In genomic region chr7:627661-628027, GRCh38 we compare ENCODE assay signal across 31 cellular contexts.
"Had no signal": no experiment of that assay in that cellular context is flagged by ENCODE, and none has a peak within 500 bp of the region (broad histone marks: within the 10 kb centered on the region; RNA-seq: fewer than 3 reads in every experiment).

No MANE protein-coding gene starts in this region.

- H3K4me3 ChIP-seq: adrenal gland, body of pancreas, colonic mucosa, dorsolateral prefrontal cortex had no signal

- H3K27me3 Mint-ChIP-seq: activated CD4-positive, alpha-beta memory T cell treated with anti-CD3 and anti-CD28 coated beads for 36 hours; activated CD4-positive, alpha-beta T cell treated with anti-CD3 and anti-CD28 coated beads for 36 hours; activated CD4-positive, alpha-beta T cell treated with anti-CD3 and anti-CD28 coated beads, Interleukin-2, amount 10 ng/mL, durations not matched to agents 24 days and 14 days; activated CD8-positive, alpha-beta memory T cell treated with anti-CD3 and anti-CD28 coated beads, Interleukin-2, amount 10 ng/mL, durations not matched to agents 7 days and 5 days; activated naive CD4-positive, alpha-beta T cell treated with anti-CD3 and anti-CD28 coated beads, Interleukin-2, amount 50 U/mL, for 24 hours; activated naive CD8-positive, alpha-beta T cell treated with anti-CD3 and anti-CD28 coated beads for 36 hours; activated naive CD8-positive, alpha-beta T cell treated with anti-CD3 and anti-CD28 coated beads, Interleukin-2, amount 50 U/mL, for 24 hours; T-cell had no signal

- H3K4me1 ChIP-seq: adrenal gland, body of pancreas, colonic mucosa had no signal

- H3K36me3 ChIP-seq: adrenal gland, colonic mucosa had no signal

- DNase-seq: activated CD4-positive, alpha-beta memory T cell treated with anti-CD3 and anti-CD28 coated beads for 36 hours; activated CD4-positive, alpha-beta T cell treated with anti-CD3 and anti-CD28 coated beads for 36 hours; activated CD4-positive, alpha-beta T cell treated with anti-CD3 and anti-CD28 coated beads, Interleukin-2, amount 10 ng/mL, durations not matched to agents 24 days and 14 days; activated CD4-positive, CD25-positive, alpha-beta regulatory T cell; activated CD4-positive, CD25-positive, alpha-beta regulatory T cell treated with anti-CD3 and anti-CD28 coated beads, Interleukin-2, amount 50 U/mL, for 72 hours; activated CD8-positive, alpha-beta memory T cell treated with anti-CD3 and anti-CD28 coated beads, Interleukin-2, amount 10 ng/mL, durations not matched to agents 7 days and 5 days; activated CD8-positive, alpha-beta memory T cell treated with anti-CD3 and anti-CD28 coated beads, Interleukin-2, amount 50 U/mL, for 4 hours; activated CD8-positive, alpha-beta T cell treated with anti-CD3 and anti-CD28 coated beads, Interleukin-2, amount 10 ng/mL, durations not matched to agents 7 days and 5 days; activated effector memory CD4-positive, alpha-beta T cell treated with anti-CD3 and anti-CD28 coated beads, Interleukin-2, amount 50 U/mL, for 16 hours; activated naive CD4-positive, alpha-beta T cell treated with anti-CD3 and anti-CD28 coated beads for 36 hours; activated naive CD8-positive, alpha-beta T cell treated with anti-CD3 and anti-CD28 coated beads for 36 hours; activated naive CD8-positive, alpha-beta T cell treated with anti-CD3 and anti-CD28 coated beads, Interleukin-2, amount 50 U/mL, for 24 hours; activated T-cell treated with anti-CD3 and anti-CD28 coated beads, Interleukin-2, amount 50 U/mL, for 1 hour; activated T-cell treated with anti-CD3 and anti-CD28 coated beads, Interleukin-2, amount 50 U/mL, for 48 hours; adrenal gland; amygdala; body of pancreas; caudate nucleus; cerebellar nuclear complex; colonic mucosa; effector memory CD4-positive, alpha-beta T cell; endodermal cell; foreskin fibroblast; T-cell; T1000 had no signal

- H3K4me3 Mint-ChIP-seq: activated CD4-positive, alpha-beta memory T cell treated with anti-CD3 and anti-CD28 coated beads for 36 hours; activated CD4-positive, alpha-beta T cell treated with anti-CD3 and anti-CD28 coated beads for 36 hours; activated CD4-positive, alpha-beta T cell treated with anti-CD3 and anti-CD28 coated beads, Interleukin-2, amount 10 ng/mL, durations not matched to agents 24 days and 14 days; activated CD8-positive, alpha-beta memory T cell treated with anti-CD3 and anti-CD28 coated beads, Interleukin-2, amount 10 ng/mL, durations not matched to agents 7 days and 5 days; activated CD8-positive, alpha-beta T cell treated with anti-CD3 and anti-CD28 coated beads, Interleukin-2, amount 10 ng/mL, durations not matched to agents 7 days and 5 days; activated naive CD4-positive, alpha-beta T cell treated with anti-CD3 and anti-CD28 coated beads for 36 hours; activated naive CD4-positive, alpha-beta T cell treated with anti-CD3 and anti-CD28 coated beads, Interleukin-2, amount 50 U/mL, for 24 hours; activated naive CD8-positive, alpha-beta T cell treated with anti-CD3 and anti-CD28 coated beads for 36 hours; activated naive CD8-positive, alpha-beta T cell treated with anti-CD3 and anti-CD28 coated beads, Interleukin-2, amount 50 U/mL, for 24 hours; activated T-helper 1 cell treated with anti-CD3 and anti-CD28 coated beads, Interleukin-12 subunit alpha, Interleukin-12 subunit beta, Interleukin-2, Interleukin-4 antibody, amounts not matched to agents 30 ng/mL and 10 ng/mL and 1 ng/mL, durations not matched to agents 14 hours and 24 hours and 36 hours; endodermal cell; T-cell; T-helper 1 cell treated with Interleukin-12 subunit alpha and Interleukin-12 subunit beta and Interleukin-4 antibody, amounts not matched to agents 30 μg/mL and 1 μg/mL, for 36 hours; T-helper 2 cell treated with Interferon-gamma antibody and Interleukin-4, amounts not matched to agents 5 μg/mL and 100 μg/mL, for 36 hours had no signal

- ATAC-seq: activated CD4-positive, alpha-beta T cell treated with anti-CD3 and anti-CD28 coated beads for 36 hours; activated CD8-positive, alpha-beta memory T cell treated with anti-CD3 and anti-CD28 coated beads, Interleukin-2, amount 10 ng/mL, durations not matched to agents 7 days and 5 days; activated CD8-positive, alpha-beta T cell treated with anti-CD3 and anti-CD28 coated beads, Interleukin-2, amount 10 ng/mL, durations not matched to agents 7 days and 5 days; activated naive CD8-positive, alpha-beta T cell treated with anti-CD3 and anti-CD28 coated beads, Interleukin-2, amount 50 U/mL, for 24 hours; body of pancreas had no signal

- H3K9me3 ChIP-seq: body of pancreas, colonic mucosa had no signal

- H3K27ac ChIP-seq: adrenal gland, body of pancreas, colonic mucosa, dorsolateral prefrontal cortex had no signal

- H3K4me1 Mint-ChIP-seq: activated CD4-positive, alpha-beta T cell treated with anti-CD3 and anti-CD28 coated beads for 36 hours; activated CD4-positive, alpha-beta T cell treated with anti-CD3 and anti-CD28 coated beads, Interleukin-2, amount 10 ng/mL, durations not matched to agents 24 days and 14 days; activated CD8-positive, alpha-beta memory T cell treated with anti-CD3 and anti-CD28 coated beads, Interleukin-2, amount 10 ng/mL, durations not matched to agents 7 days and 5 days; activated naive CD8-positive, alpha-beta T cell treated with anti-CD3 and anti-CD28 coated beads for 36 hours; activated naive CD8-positive, alpha-beta T cell treated with anti-CD3 and anti-CD28 coated beads, Interleukin-2, amount 50 U/mL, for 24 hours; endodermal cell had no signal

- H3K9me3 Mint-ChIP-seq: activated naive CD4-positive, alpha-beta T cell treated with anti-CD3 and anti-CD28 coated beads, Interleukin-2, amount 50 U/mL, for 24 hours had no signal

- H3K27ac Mint-ChIP-seq: activated CD4-positive, alpha-beta memory T cell treated with anti-CD3 and anti-CD28 coated beads for 36 hours; activated CD4-positive, alpha-beta T cell treated with anti-CD3 and anti-CD28 coated beads for 36 hours; activated CD4-positive, alpha-beta T cell treated with anti-CD3 and anti-CD28 coated beads, Interleukin-2, amount 10 ng/mL, durations not matched to agents 24 days and 14 days; activated CD8-positive, alpha-beta memory T cell treated with anti-CD3 and anti-CD28 coated beads, Interleukin-2, amount 10 ng/mL, durations not matched to agents 7 days and 5 days; activated CD8-positive, alpha-beta T cell treated with anti-CD3 and anti-CD28 coated beads, Interleukin-2, amount 10 ng/mL, durations not matched to agents 7 days and 5 days; activated naive CD4-positive, alpha-beta T cell treated with anti-CD3 and anti-CD28 coated beads for 36 hours; activated naive CD4-positive, alpha-beta T cell treated with anti-CD3 and anti-CD28 coated beads, Interleukin-2, amount 50 U/mL, for 24 hours; activated naive CD8-positive, alpha-beta T cell treated with anti-CD3 and anti-CD28 coated beads for 36 hours; activated naive CD8-positive, alpha-beta T cell treated with anti-CD3 and anti-CD28 coated beads, Interleukin-2, amount 50 U/mL, for 24 hours; activated T-helper 1 cell treated with anti-CD3 and anti-CD28 coated beads, Interleukin-12 subunit alpha, Interleukin-12 subunit beta, Interleukin-2, Interleukin-4 antibody, amounts not matched to agents 30 ng/mL and 10 ng/mL and 1 ng/mL, durations not matched to agents 14 hours and 24 hours and 36 hours; activated T-helper 2 cell treated with anti-CD3 and anti-CD28 coated beads, Interferon-gamma antibody, Interleukin-2, Interleukin-4, amounts not matched to agents 10 μg/mL and 5 μg/mL and 100 μg/mL, durations not matched to agents 14 hours and 24 hours and 36 hours; endodermal cell; T-cell; T-helper 1 cell treated with Interleukin-12 subunit alpha and Interleukin-12 subunit beta and Interleukin-4 antibody, amounts not matched to agents 30 μg/mL and 1 μg/mL, for 36 hours; T-helper 2 cell treated with Interferon-gamma antibody and Interleukin-4, amounts not matched to agents 5 μg/mL and 100 μg/mL, for 36 hours had no signal

- H3K27me3 ChIP-seq: adrenal gland, body of pancreas, colonic mucosa, dorsolateral prefrontal cortex had no signal
